25 cellular contexts compared by ENCODE assay signal in the genomic region with DNA sequence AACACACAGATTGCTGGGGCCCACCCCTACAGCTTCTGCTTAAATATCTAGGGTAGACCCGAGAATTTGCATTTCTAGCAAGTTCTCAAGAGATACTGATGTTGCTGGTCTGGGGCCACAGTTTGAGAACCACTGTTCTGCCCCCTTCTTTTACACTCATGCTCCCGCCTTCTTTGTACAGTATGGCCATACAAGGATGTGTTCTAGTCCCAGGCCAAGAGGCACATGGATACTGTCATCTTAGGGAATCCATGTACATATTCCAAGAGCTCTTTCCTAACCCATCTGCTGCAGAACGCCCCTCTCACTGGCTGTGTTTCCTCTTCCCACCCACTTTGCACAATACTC. TPM values are rescaled to one million over a fixed set of nuclear protein-coding genes. Genes with fewer than 3 reads are reported as not detected.
A peak's percentile ranks its signal among the peaks of the same experiment; 100 is the strongest.
DNase-seq lines count a peak whose midpoint lies in the region; ATAC-seq, FAIRE-seq and TF ChIP-seq lines count a peak whose summit lies in the region.
"Had no signal": no experiment of that assay in that cellular context is flagged by ENCODE, and none has a peak within 500 bp of the region (broad histone marks: within the 10 kb centered on the region; RNA-seq: fewer than 3 reads in every experiment).

No MANE protein-coding gene starts in this region.

- H3K27me3 Mint-ChIP-seq in Caco-2 (ENCODE audit: insufficient read depth, unreplicated experiment): peaks cover 8% of the 10 kb centered on the region
- H3K27me3 Mint-ChIP-seq in activated CD8-positive, alpha-beta T cell treated with anti-CD3 and anti-CD28 coated beads, Interleukin-2, amount 10 ng/mL, durations not matched to agents 7 days and 5 days (ENCODE audit: low read depth): peaks cover 2% of the 10 kb centered on the region

- POLR2A ChIA-PET in Caco-2 (lab: Charles Lee): no interaction called here
- POLR2A ChIA-PET in HCT116 (lab: Charles Lee): interaction anchor here (1.5 kb wide), 1 partner anchor 11 kb away, joined by 5 read pairs; no protein-coding TSS in a partner anchor
- POLR2A ChIA-PET in K562 (lab: Yijun Ruan, JAX): interaction anchor here (0.6 to 1.8 kb wide), 3 partner anchors 10 to 21 kb away, joined by 3 to 5 read pairs (median 4); no protein-coding TSS in a partner anchor
- POLR2A ChIA-PET in activated CD8-positive, alpha-beta T cell treated with anti-CD3 and anti-CD28 coated beads, Interleukin-2, amount 10 ng/mL, durations not matched to agents 7 days and 5 days (lab: Charles Lee): no interaction called here

- H3K4me2 ChIP-seq in HCT116 (ENCODE audit: low read length) (no peak overlapping the region), K562 (ENCODE audit: insufficient read depth, low read length) (no peak overlapping the region)
- H3K4me2 ChIP-seq: BLaER1 had no signal

- H3K4me1 Mint-ChIP-seq in Caco-2 (ENCODE audit: low read depth, unreplicated experiment): no peaks in the 10 kb centered on the region
- no peaks in the 10 kb centered on the region for H3K4me1 Mint-ChIP-seq in activated CD8-positive, alpha-beta T cell treated with anti-CD3 and anti-CD28 coated beads, Interleukin-2, amount 10 ng/mL, durations not matched to agents 7 days and 5 days (ENCODE audit: low read depth)
- H3K4me1 Mint-ChIP-seq: CD14-positive monocyte; CD4-positive, alpha-beta memory T cell; CD4-positive, CD25-positive, alpha-beta regulatory T cell; CD8-positive, alpha-beta memory T cell had no signal

- BruUV-seq in Caco-2 (replicated peaks; lab: Mats Ljungman, UMichigan) (no TSS peak), HCT116 (replicated peaks; lab: Mats Ljungman, UMichigan) (no TSS peak), K562 (replicated peaks; lab: Mats Ljungman, UMichigan) (no TSS peak)

- no peaks in the 10 kb centered on the region for H3K27me3 ChIP-seq in Caco-2 (replicated peaks; ENCODE audit: control insufficient read depth, insufficient read depth, low read length)
- H3K27me3 ChIP-seq in HCT116 (ENCODE audit: insufficient read depth, low read length): no peaks in the 10 kb centered on the region
- H3K27me3 ChIP-seq in K562 (ENCODE audit: control insufficient read depth in 2 of 2, insufficient read depth in 2 of 2, low read length in 2 of 2): peaks cover 16 to 50% of the 10 kb centered on the region in 2 experiments; a peak in 4 of 5 replicates
- H3K27me3 ChIP-seq: BE2C, BLaER1 had no signal

- TF ChIP-seq POLR2A in HCT116 (IDR thresholded peaks at IDR 0.05; ENCODE audit: borderline replicate concordance, extremely low read depth, insufficient read depth, insufficient read length): no peak
- no peak for TF ChIP-seq POLR2A in K562 (conservative IDR thresholded peaks at IDR 0.05)

- H3K4me1 ChIP-seq in Caco-2 (no peaks in the 10 kb centered on the region), HCT116 (ENCODE audit: control insufficient read depth in 1 of 2, insufficient read depth in 2 of 2, low read length in 2 of 2) (no peaks in the 10 kb centered on the region), K562 (replicated peaks in 1 of 2; ENCODE audit: control insufficient read depth in 2 of 2, insufficient read depth in 2 of 2, low read length in 2 of 2) (peaks cover 2 to 9% of the 10 kb centered on the region in 2 experiments; a peak in 2 of 5 replicates)
- H3K4me1 ChIP-seq: BE2C, BLaER1 had no signal

- H3K9me3 Mint-ChIP-seq in Caco-2 (ENCODE audit: unreplicated experiment): no peaks in the 10 kb centered on the region
- H3K9me3 Mint-ChIP-seq in activated CD8-positive, alpha-beta T cell treated with anti-CD3 and anti-CD28 coated beads, Interleukin-2, amount 10 ng/mL, durations not matched to agents 7 days and 5 days (ENCODE audit: insufficient read depth): no peaks in the 10 kb centered on the region
- H3K9me3 Mint-ChIP-seq: CD4-positive, alpha-beta memory T cell; CD8-positive, alpha-beta memory T cell had no signal

- ATAC-seq in HCT116 (no peak), K562 (peak; percentile 30)
- ATAC-seq in activated CD8-positive, alpha-beta T cell treated with anti-CD3 and anti-CD28 coated beads, Interleukin-2, amount 10 ng/mL, durations not matched to agents 7 days and 5 days: no peak

- peak overlapping the region; percentile 48 for H3K27ac Mint-ChIP-seq in Caco-2 (ENCODE audit: unreplicated experiment)
- no peak overlapping the region for H3K27ac Mint-ChIP-seq in activated CD8-positive, alpha-beta T cell treated with anti-CD3 and anti-CD28 coated beads, Interleukin-2, amount 10 ng/mL, durations not matched to agents 7 days and 5 days
- H3K27ac Mint-ChIP-seq: CD14-positive monocyte; CD4-positive, alpha-beta memory T cell; CD4-positive, CD25-positive, alpha-beta regulatory T cell; CD8-positive, alpha-beta memory T cell had no signal

- CTCF ChIA-PET in Caco-2 (lab: Charles Lee) (no interaction called here), HCT116 (lab: Charles Lee) (interaction anchor here (1.0 kb wide), 1 partner anchor 143 kb away, joined by 3 read pairs; no protein-coding TSS in a partner anchor), K562 (lab: Yijun Ruan, JAX; ENCODE audit: low intra/inter-chr PET ratio) (no interaction called here)
- CTCF ChIA-PET in activated CD8-positive, alpha-beta T cell treated with anti-CD3 and anti-CD28 coated beads, Interleukin-2, amount 10 ng/mL, durations not matched to agents 7 days and 5 days (lab: Charles Lee): no interaction called here

- H3K9me1 ChIP-seq in K562 (ENCODE audit: control insufficient read depth, insufficient read depth, low read length): no peaks in the 10 kb centered on the region

- WGBS in K562 (ENCODE audit: insufficient coverage, low coverage, missing lambda C conversion rate): 17% methylated on average over 3 of the region's 3 CpGs

- H3K36me3 ChIP-seq in Caco-2 (ENCODE audit: control insufficient read depth, insufficient read depth, low read length) (no peaks in the 10 kb centered on the region), HCT116 (ENCODE audit: control insufficient read depth in 1 of 2, insufficient read depth in 2 of 2, low read length in 2 of 2) (no peaks in the 10 kb centered on the region), K562 (ENCODE audit: control insufficient read depth, insufficient read depth, low read length) (no peaks in the 10 kb centered on the region)
- H3K36me3 ChIP-seq: BE2C, BLaER1 had no signal

- no peak overlapping the region for H3K4me3 Mint-ChIP-seq in Caco-2 (ENCODE audit: unreplicated experiment)
- no peak overlapping the region for H3K4me3 Mint-ChIP-seq in activated CD8-positive, alpha-beta T cell treated with anti-CD3 and anti-CD28 coated beads, Interleukin-2, amount 10 ng/mL, durations not matched to agents 7 days and 5 days
- H3K4me3 Mint-ChIP-seq: CD14-positive monocyte; CD4-positive, alpha-beta memory T cell; CD4-positive, CD25-positive, alpha-beta regulatory T cell; CD8-positive, alpha-beta memory T cell had no signal

- H3K36me3 Mint-ChIP-seq in Caco-2 (ENCODE audit: insufficient read depth, unreplicated experiment): peaks cover 10% of the 10 kb centered on the region
- no peaks in the 10 kb centered on the region for H3K36me3 Mint-ChIP-seq in activated CD8-positive, alpha-beta T cell treated with anti-CD3 and anti-CD28 coated beads, Interleukin-2, amount 10 ng/mL, durations not matched to agents 7 days and 5 days (ENCODE audit: low read depth)
- H3K36me3 Mint-ChIP-seq: CD14-positive monocyte; CD4-positive, alpha-beta memory T cell; CD4-positive, CD25-positive, alpha-beta regulatory T cell; CD8-positive, alpha-beta memory T cell had no signal

- no peak for TF ChIP-seq EP300 in K562 (IDR thresholded peaks at IDR 0.05; ENCODE audit: low read length)

- in situ Hi-C loops in K562 (cut with MboI): no loop called here

- H3K27ac ChIP-seq in HCT116 (ENCODE audit: low read depth, low read length): no peak overlapping the region
- no peak overlapping the region for H3K27ac ChIP-seq in K562 (ENCODE audit: extremely low read depth, low read depth, low read length)
- H3K27ac ChIP-seq: BLaER1 had no signal

- RAD21 ChIA-PET in HCT116 (lab: Charles Lee; ENCODE audit: low non-redundant PET in 1 of 2, low total read pairs in 2 of 2, uncharacterized antibody in 2 of 2, unreplicated experiment in 2 of 2): no interaction called here

- H4K20me1 ChIP-seq in HCT116 (ENCODE audit: insufficient read depth): no peaks in the 10 kb centered on the region
- H4K20me1 ChIP-seq in K562 (replicated peaks; ENCODE audit: control insufficient read depth, insufficient read depth, low read length): no peaks in the 10 kb centered on the region
- H4K20me1 ChIP-seq: BLaER1 had no signal

- DNase-seq in Caco-2: no peak
- no peak for DNase-seq in HCT116 (ENCODE audit: low read depth, low spot score)
- peak; percentile 26 for DNase-seq in NCI-H69 (lab: John Stamatoyannopoulos, UW)
- DNase-seq in K562 (ENCODE audit: extremely low read depth in 1 of 4, low spot score in 3 of 4): no peak
- DNase-seq in stimulated activated CD4-positive, alpha-beta T cell treated with anti-CD3 and anti-CD28 coated beads, Interleukin-2, amount 100 ng/mL, for 48 hours: no peak
- no peak for DNase-seq in anterior cingulate cortex (lab: John Stamatoyannopoulos, UW)
- DNase-seq in activated CD8-positive, alpha-beta T cell treated with anti-CD3 and anti-CD28 coated beads, Interleukin-2, amount 10 ng/mL, durations not matched to agents 7 days and 5 days: no peak
- DNase-seq: 8988T; ACHN; BE2C; C1 segment of cervical spinal cord; Calu3; CD4-positive, alpha-beta memory T cell; CD4-positive, CD25-positive, alpha-beta regulatory T cell; CD8-positive, alpha-beta memory T cell; COR-L47; DMS79 treated with DMSO at 0.1 percent for 48 hours; GF-D8 had no signal

- TF ChIP-seq RAD21 in HCT116 (IDR thresholded peaks at IDR 0.05; ENCODE audit: low read depth) (no peak), K562 (CRISPR knock-in tag; conservative IDR thresholded peaks at IDR 0.05 in 1 of 2, IDR thresholded peaks at IDR 0.05 in 1 of 2) (no peak)

- H3K79me2 ChIP-seq in HCT116 (ENCODE audit: insufficient read depth, low read length) (no peaks in the 10 kb centered on the region), K562 (ENCODE audit: control insufficient read depth, insufficient read depth, low read length) (no peaks in the 10 kb centered on the region)

- H3K9ac ChIP-seq in HCT116 (ENCODE audit: low read length) (no peak overlapping the region), K562 (ENCODE audit: insufficient read depth in 1 of 2, low read depth in 2 of 2, low read length in 2 of 2) (no peak overlapping the region)
- H3K9ac ChIP-seq: BLaER1 had no signal

- H3K9me3 ChIP-seq in Caco-2 (no peaks in the 10 kb centered on the region), HCT116 (ENCODE audit: control insufficient read depth in 1 of 2, insufficient read depth in 1 of 2, low read depth in 1 of 2, low read length in 2 of 2) (no peaks in the 10 kb centered on the region), K562 (replicated peaks; ENCODE audit: control insufficient read depth, insufficient read depth, low read depth, low read length) (no peaks in the 10 kb centered on the region)
- H3K9me3 ChIP-seq: BE2C, BLaER1 had no signal

- H3K9me2 ChIP-seq in HCT116 (ENCODE audit: insufficient read depth): no peaks in the 10 kb centered on the region

- no peak for FAIRE-seq in K562 (lab: Jason Lieb, UNC)
- FAIRE-seq: A204.1, D721Med, G401.6, GM12891, GM19239 had no signal

- TF ChIP-seq CTCF in Caco-2 (IDR thresholded peaks at IDR 0.05; ENCODE audit: insufficient read depth in 1 of 2, low read depth in 1 of 2, low read length in 1 of 2, severe bottlenecking in 1 of 2, unreplicated experiment in 1 of 2) (no peak), HCT116 (IDR thresholded peaks at IDR 0.05 in 2 of 3, conservative IDR thresholded peaks at IDR 0.05 in 1 of 3; ENCODE audit: borderline replicate concordance in 1 of 3, insufficient read depth in 1 of 3, low read depth in 2 of 3, low read length in 2 of 3) (no peak), K562 (IDR thresholded peaks at IDR 0.05 in 2 of 3, conservative IDR thresholded peaks at IDR 0.05 in 1 of 3; ENCODE audit: insufficient read depth in 2 of 3, low read depth in 1 of 3, low read length in 3 of 3) (no peak)

- H2AFZ ChIP-seq in HCT116 (ENCODE audit: low read depth, low read length, poor library complexity, severe bottlenecking) (no peak overlapping the region), K562 (ENCODE audit: low read depth, low read length) (no peak overlapping the region)

- intact Hi-C loops in Caco-2 (cut with micrococcal nuclease; ENCODE audit: unreplicated experiment): no loop called here
- intact Hi-C loops in HCT116 (cut with micrococcal nuclease): loop anchor here (1.0 kb wide), 1 partner anchor 20 kb away; no protein-coding TSS in a partner anchor
- intact Hi-C loops in K562 (cut with micrococcal nuclease): no loop called here

- H3K4me3 ChIP-seq in Caco-2 (ENCODE audit: low read depth, low read length): no peak overlapping the region
- H3K4me3 ChIP-seq in HCT116 (replicated peaks in 1 of 2; ENCODE audit: low read depth in 1 of 2, low read length in 2 of 2): no peak overlapping the region
- H3K4me3 ChIP-seq in K562: no peak overlapping the region
- H3K4me3 ChIP-seq: BLaER1 had no signal

RNA-seq across cellular contexts. Expression of a gene that starts 44.4 kb away (rescaled TPM):
- total RNA-seq in Caco-2 (2022): 1.3 and 2.1 TPM in 2 replicates
- total RNA-seq in HCT116 (2021; ENCODE audit: unreplicated experiment): 0.96 TPM
- polyA plus RNA-seq in HCT116 (2012): 0.42 and 0.62 TPM in 2 replicates
- total RNA-seq in K562 (2011; cell fraction: chromatin; rRNA removed; ENCODE audit: low replicate concordance): 0.21 TPM in 1 of 2 replicates, not detected in the other
- 0.17 TPM in 1 of 2 replicates, not detected in the other for total RNA-seq in K562 (2011; cell fraction: nucleolus; rRNA removed)
- not detected in 2 replicates for total RNA-seq in K562 (2011; cell fraction: nucleoplasm; rRNA removed)
- 0.05 TPM in 1 of 2 replicates, not detected in the other for total RNA-seq in K562 (2014; rRNA removed)
- not detected in 2 replicates for total RNA-seq in K562 (2014; rRNA removed; fragmentation: Illumina TruSeq; extraction: Trizol)
- total RNA-seq in K562 (2015; rRNA removed; fragmentation: Illumina TruSeq; extraction: Trizol): not detected in 2 replicates
- total RNA-seq in K562 (2021): 0.18 TPM in 1 of 2 replicates, not detected in the other
- not detected in 2 replicates for polyA plus RNA-seq in K562 (2011; rRNA removed)
- polyA plus RNA-seq in K562 (2011; cell fraction: cytosol; rRNA removed): 0.06 TPM in 1 of 2 replicates, not detected in the other
- 0.11 and 0.22 TPM in 2 replicates for polyA plus RNA-seq in K562 (2011; cell fraction: nucleus; rRNA removed)
- 0.04 and 0.05 TPM in 2 replicates for polyA plus RNA-seq in K562 (2012)
- polyA plus RNA-seq in K562 (2014; fragmentation: Illumina TruSeq; extraction: Trizol): not detected in 2 replicates
- not detected for polyA plus RNA-seq in K562 (2014; fragmentation: Nextera tagmentation; extraction: Ambion mirVana)
- 0.11 TPM in 1 of 2 replicates, not detected in the other for polyA plus RNA-seq in K562 (2014; rRNA removed)
- not detected in 2 replicates for polyA minus RNA-seq in K562 (2011; rRNA and poly(A)+ RNA removed)
- not detected in 2 replicates for polyA minus RNA-seq in K562 (2011; cell fraction: cytosol; rRNA and poly(A)+ RNA removed)
- polyA minus RNA-seq in K562 (2011; cell fraction: nucleus; rRNA and poly(A)+ RNA removed): 0.13 and 0.22 TPM in 2 replicates
- total RNA-seq in activated CD8-positive, alpha-beta T cell treated with anti-CD3 and anti-CD28 coated beads, Interleukin-2, amount 10 ng/mL, durations not matched to agents 7 days and 5 days: not detected
- polyA plus RNA-seq: CD14-positive monocyte; CD8-positive, alpha-beta memory T cell had no signal

Comparison
In these comparisons a context has a peak if more than half of its experiments do, and no peak if none do; other contexts are left out.
1. POLR2A ChIA-PET loops: an anchor here in HCT116 (1.5 kb wide) and K562 (0.6 to 1.8 kb wide); none called in Caco-2 and activated CD8-positive, alpha-beta T cell treated with anti-CD3 and anti-CD28 coated beads, Interleukin-2, amount 10 ng/mL, durations not matched to agents 7 days and 5 days.